In the genomic region with DNA sequence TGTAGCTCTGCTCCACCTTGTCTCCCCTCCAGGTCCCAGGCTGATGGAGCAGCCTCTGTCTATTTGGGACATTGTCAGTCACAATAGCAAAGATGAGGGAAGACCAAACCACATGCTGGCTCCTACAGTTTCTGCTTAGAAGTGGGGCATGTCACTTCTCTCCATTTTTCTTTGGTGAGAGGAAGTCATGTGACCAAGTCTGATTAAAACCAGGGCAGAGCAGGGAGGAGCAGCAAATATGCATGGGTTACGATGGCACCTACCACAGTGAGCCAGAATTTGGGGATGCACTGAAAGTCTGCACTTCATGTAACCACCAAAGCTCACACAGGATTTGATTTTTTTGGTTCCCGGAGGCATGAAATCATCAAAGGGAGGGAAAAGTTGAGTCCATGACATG, we compare ENCODE assay signal across 1 cellular context.
TF ChIP-seq lines count a peak whose summit lies in the region.

No MANE protein-coding gene starts in this region.

TF ChIP-seq in H1, 55 proteins besides CTCF, POLR2A, EP300 and RAD21 (continued from another document):
- TF ChIP-seq, protein P1, sequence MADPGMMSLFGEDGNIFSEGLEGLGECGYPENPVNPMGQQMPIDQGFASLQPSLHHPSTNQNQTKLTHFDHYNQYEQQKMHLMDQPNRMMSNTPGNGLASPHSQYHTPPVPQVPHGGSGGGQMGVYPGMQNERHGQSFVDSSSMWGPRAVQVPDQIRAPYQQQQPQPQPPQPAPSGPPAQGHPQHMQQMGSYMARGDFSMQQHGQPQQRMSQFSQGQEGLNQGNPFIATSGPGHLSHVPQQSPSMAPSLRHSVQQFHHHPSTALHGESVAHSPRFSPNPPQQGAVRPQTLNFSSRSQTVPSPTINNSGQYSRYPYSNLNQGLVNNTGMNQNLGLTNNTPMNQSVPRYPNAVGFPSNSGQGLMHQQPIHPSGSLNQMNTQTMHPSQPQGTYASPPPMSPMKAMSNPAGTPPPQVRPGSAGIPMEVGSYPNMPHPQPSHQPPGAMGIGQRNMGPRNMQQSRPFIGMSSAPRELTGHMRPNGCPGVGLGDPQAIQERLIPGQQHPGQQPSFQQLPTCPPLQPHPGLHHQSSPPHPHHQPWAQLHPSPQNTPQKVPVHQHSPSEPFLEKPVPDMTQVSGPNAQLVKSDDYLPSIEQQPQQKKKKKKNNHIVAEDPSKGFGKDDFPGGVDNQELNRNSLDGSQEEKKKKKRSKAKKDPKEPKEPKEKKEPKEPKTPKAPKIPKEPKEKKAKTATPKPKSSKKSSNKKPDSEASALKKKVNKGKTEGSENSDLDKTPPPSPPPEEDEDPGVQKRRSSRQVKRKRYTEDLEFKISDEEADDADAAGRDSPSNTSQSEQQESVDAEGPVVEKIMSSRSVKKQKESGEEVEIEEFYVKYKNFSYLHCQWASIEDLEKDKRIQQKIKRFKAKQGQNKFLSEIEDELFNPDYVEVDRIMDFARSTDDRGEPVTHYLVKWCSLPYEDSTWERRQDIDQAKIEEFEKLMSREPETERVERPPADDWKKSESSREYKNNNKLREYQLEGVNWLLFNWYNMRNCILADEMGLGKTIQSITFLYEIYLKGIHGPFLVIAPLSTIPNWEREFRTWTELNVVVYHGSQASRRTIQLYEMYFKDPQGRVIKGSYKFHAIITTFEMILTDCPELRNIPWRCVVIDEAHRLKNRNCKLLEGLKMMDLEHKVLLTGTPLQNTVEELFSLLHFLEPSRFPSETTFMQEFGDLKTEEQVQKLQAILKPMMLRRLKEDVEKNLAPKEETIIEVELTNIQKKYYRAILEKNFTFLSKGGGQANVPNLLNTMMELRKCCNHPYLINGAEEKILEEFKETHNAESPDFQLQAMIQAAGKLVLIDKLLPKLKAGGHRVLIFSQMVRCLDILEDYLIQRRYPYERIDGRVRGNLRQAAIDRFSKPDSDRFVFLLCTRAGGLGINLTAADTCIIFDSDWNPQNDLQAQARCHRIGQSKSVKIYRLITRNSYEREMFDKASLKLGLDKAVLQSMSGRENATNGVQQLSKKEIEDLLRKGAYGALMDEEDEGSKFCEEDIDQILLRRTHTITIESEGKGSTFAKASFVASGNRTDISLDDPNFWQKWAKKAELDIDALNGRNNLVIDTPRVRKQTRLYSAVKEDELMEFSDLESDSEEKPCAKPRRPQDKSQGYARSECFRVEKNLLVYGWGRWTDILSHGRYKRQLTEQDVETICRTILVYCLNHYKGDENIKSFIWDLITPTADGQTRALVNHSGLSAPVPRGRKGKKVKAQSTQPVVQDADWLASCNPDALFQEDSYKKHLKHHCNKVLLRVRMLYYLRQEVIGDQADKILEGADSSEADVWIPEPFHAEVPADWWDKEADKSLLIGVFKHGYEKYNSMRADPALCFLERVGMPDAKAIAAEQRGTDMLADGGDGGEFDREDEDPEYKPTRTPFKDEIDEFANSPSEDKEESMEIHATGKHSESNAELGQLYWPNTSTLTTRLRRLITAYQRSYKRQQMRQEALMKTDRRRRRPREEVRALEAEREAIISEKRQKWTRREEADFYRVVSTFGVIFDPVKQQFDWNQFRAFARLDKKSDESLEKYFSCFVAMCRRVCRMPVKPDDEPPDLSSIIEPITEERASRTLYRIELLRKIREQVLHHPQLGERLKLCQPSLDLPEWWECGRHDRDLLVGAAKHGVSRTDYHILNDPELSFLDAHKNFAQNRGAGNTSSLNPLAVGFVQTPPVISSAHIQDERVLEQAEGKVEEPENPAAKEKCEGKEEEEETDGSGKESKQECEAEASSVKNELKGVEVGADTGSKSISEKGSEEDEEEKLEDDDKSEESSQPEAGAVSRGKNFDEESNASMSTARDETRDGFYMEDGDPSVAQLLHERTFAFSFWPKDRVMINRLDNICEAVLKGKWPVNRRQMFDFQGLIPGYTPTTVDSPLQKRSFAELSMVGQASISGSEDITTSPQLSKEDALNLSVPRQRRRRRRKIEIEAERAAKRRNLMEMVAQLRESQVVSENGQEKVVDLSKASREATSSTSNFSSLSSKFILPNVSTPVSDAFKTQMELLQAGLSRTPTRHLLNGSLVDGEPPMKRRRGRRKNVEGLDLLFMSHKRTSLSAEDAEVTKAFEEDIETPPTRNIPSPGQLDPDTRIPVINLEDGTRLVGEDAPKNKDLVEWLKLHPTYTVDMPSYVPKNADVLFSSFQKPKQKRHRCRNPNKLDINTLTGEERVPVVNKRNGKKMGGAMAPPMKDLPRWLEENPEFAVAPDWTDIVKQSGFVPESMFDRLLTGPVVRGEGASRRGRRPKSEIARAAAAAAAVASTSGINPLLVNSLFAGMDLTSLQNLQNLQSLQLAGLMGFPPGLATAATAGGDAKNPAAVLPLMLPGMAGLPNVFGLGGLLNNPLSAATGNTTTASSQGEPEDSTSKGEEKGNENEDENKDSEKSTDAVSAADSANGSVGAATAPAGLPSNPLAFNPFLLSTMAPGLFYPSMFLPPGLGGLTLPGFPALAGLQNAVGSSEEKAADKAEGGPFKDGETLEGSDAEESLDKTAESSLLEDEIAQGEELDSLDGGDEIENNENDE (IDR thresholded peaks at IDR 0.05; ENCODE audit: insufficient replicate concordance, low read length) = no peak
- TF ChIP-seq SAP30 (IDR thresholded peaks at IDR 0.05; ENCODE audit: insufficient read depth, insufficient replicate concordance, low read length) = no peak
- no peak for TF ChIP-seq EGR1 (IDR thresholded peaks at IDR 0.05; ENCODE audit: borderline replicate concordance, low read depth, low read length)
- TF ChIP-seq ASH2L (IDR thresholded peaks at IDR 0.05; ENCODE audit: low read length) = no peak
- no peak for TF ChIP-seq PHF8 (conservative IDR thresholded peaks at IDR 0.05; ENCODE audit: low read depth, low read length)
